Comparison of ENCODE assay signal across 8 cellular contexts in genomic region chr15:78149068-78149804, GRCh38. TPM values are rescaled to one million over a fixed set of nuclear protein-coding genes. Genes with fewer than 3 reads are reported as not detected.
A peak's percentile ranks its signal among the peaks of the same experiment; 100 is the strongest.
DNase-seq lines count a peak whose midpoint lies in the region; ATAC-seq and TF ChIP-seq lines count a peak whose summit lies in the region.

TSS of gene IDH3A (plus strand) at chr15:78149362. CDS start at chr15:78149404, 42 bp downstream.

- H3K9ac ChIP-seq in ES-I3 (ENCODE audit: low read depth, low read length) (peak within 1 kb of the TSS; percentile 86), H9 (ENCODE audit: extremely low read depth, insufficient read length, low read length) (peak within 1 kb of the TSS; percentile 57)

- H2BK15ac ChIP-seq in H9 (ENCODE audit: low read depth, low read length) = no peak within 1 kb of the TSS

- H3K9me3 ChIP-seq in ES-I3 (ENCODE audit: control insufficient read depth, insufficient read depth, low read length) = no peaks in the 10 kb centered on the region
- no peaks in the 10 kb centered on the region for H3K9me3 ChIP-seq in H9 (ENCODE audit: control insufficient read depth, low read depth, low read length)
- H3K9me3 ChIP-seq in MG63 = no peaks in the 10 kb centered on the region

- peak; percentile 97 for DNase-seq in H9
- DNase-seq in MG63 = peak; percentile 98
- DNase-seq in SHP77 (lab: John Stamatoyannopoulos, UW) = peak; percentile 87 to 93
- DNase-seq in activated effector memory CD4-positive, alpha-beta T cell treated with Interleukin-2 at 50 U/mL for 16 hours = peak; percentile 99
- peak; percentile 96 for DNase-seq in fibroblast of pulmonary artery (ENCODE audit: low read depth)
- DNase-seq in stimulated activated naive CD8-positive, alpha-beta T cell treated with anti-CD3 and anti-CD28 coated beads, Interleukin-15, Interleukin-2, amounts not matched to agents 100 U/mL and 50 U/mL, for 24 hours = peak; percentile 100

- TF ChIP-seq CTCF in H9 (conservative IDR thresholded peaks at IDR 0.05) (no peak), fibroblast of pulmonary artery (IDR thresholded peaks at IDR 0.05; ENCODE audit: low read length, missing control alignments) (no peak), nephron (IDR thresholded peaks at IDR 0.05; ENCODE audit: unreplicated experiment in 3 of 3) (no peak)

- H3K4me1 Mint-ChIP-seq in H9 (peaks cover 11 to 22% of the 10 kb centered on the region in 2 experiments), nephron (peaks cover 13% of the 10 kb centered on the region)

- H3K4ac ChIP-seq in H9 (ENCODE audit: low read depth, low read length) = no peak within 1 kb of the TSS

- H3K27me3 Mint-ChIP-seq in H9 (ENCODE audit: low read depth) (peaks cover 2% of the 10 kb centered on the region; the same call in 1 of the 2 replicates), nephron (ENCODE audit: low read depth) (no peaks in the 10 kb centered on the region)

- no peak within 1 kb of the TSS for H4K91ac ChIP-seq in H9 (ENCODE audit: insufficient read length, low read depth, low read length)

- no peaks in the 10 kb centered on the region; the same call in 1 of the 2 replicates for H3K27me3 ChIP-seq in H9 (ENCODE audit: insufficient read depth, low read length)
- no peaks in the 10 kb centered on the region for H3K27me3 ChIP-seq in MG63

- peaks cover 17% of the 10 kb centered on the region for H3K4me1 ChIP-seq in ES-I3 (ENCODE audit: insufficient read depth, low read length)
- no peaks in the 10 kb centered on the region for H3K4me1 ChIP-seq in H9 (ENCODE audit: insufficient read depth, low read length)

- peak; percentile 93 for ATAC-seq in stimulated activated naive CD8-positive, alpha-beta T cell treated with anti-CD3 and anti-CD28 coated beads, Interleukin-15, Interleukin-2, amounts not matched to agents 100 U/mL and 50 U/mL, for 24 hours

- H3K27ac Mint-ChIP-seq in H9 = peak within 1 kb of the TSS; percentile 24 to 95 (median 68); a peak in 4 of 7 replicates
- peak within 1 kb of the TSS; percentile 69 to 87 (median 87) for H3K27ac Mint-ChIP-seq in nephron

- H3K4me3 ChIP-seq in MG63 (peak within 1 kb of the TSS; percentile 81), fibroblast of pulmonary artery (replicated peaks; ENCODE audit: low read depth, low read length) (peak within 1 kb of the TSS; percentile 77)

- no peaks in the 10 kb centered on the region for H3K79me2 ChIP-seq in H9 (ENCODE audit: insufficient read depth, low read length)

- H3K36me3 Mint-ChIP-seq in H9 (ENCODE audit: insufficient read depth in 1 of 3, low read depth in 3 of 3) (peaks cover 0 to 5% (median 1%) of the 10 kb centered on the region in 3 experiments; a peak in 2 of 7 replicates), nephron (ENCODE audit: low read depth) (no peaks in the 10 kb centered on the region)

- no peak within 1 kb of the TSS for H3K56ac ChIP-seq in H9 (ENCODE audit: insufficient read length, low read depth, low read length)

- no peak within 1 kb of the TSS for H2AFZ ChIP-seq in H9 (ENCODE audit: low read length)

- H4K5ac ChIP-seq in H9 (ENCODE audit: insufficient read length, low read depth, low read length) = no peak within 1 kb of the TSS

- H2BK20ac ChIP-seq in H9 (ENCODE audit: low read depth, low read length, poor library complexity, severe bottlenecking) = no peak within 1 kb of the TSS

- H2BK120ac ChIP-seq in H9 (ENCODE audit: low read depth, low read length, poor library complexity, severe bottlenecking) = no peak within 1 kb of the TSS

- H3K18ac ChIP-seq in H9 (ENCODE audit: insufficient read length, low read depth, low read length) = no peak within 1 kb of the TSS

- H2AK5ac ChIP-seq in H9 (ENCODE audit: insufficient read length, low read length) = no peak within 1 kb of the TSS

- no CpG with 5 or more reads among the region's 79 CpGs for WGBS in H9 (ENCODE audit: extremely low coverage, insufficient read length, low lambda C conversion rate)

- no peak within 1 kb of the TSS for H2BK5ac ChIP-seq in H9 (ENCODE audit: insufficient read length, low read length)

- no peaks in the 10 kb centered on the region for H4K20me1 ChIP-seq in H9 (ENCODE audit: control insufficient read depth, insufficient read depth, insufficient read length)

- no peak within 1 kb of the TSS for H3T11ph ChIP-seq in H9 (ENCODE audit: low read length)

- peaks cover 3% of the 10 kb centered on the region for H3K23me2 ChIP-seq in H9 (ENCODE audit: insufficient read length, low read depth, low read length, poor library complexity, severe bottlenecking)

- no peak within 1 kb of the TSS for H3K27ac ChIP-seq in H9 (ENCODE audit: insufficient read length, low read depth, low read length)

- no peak within 1 kb of the TSS for H3K14ac ChIP-seq in H9 (ENCODE audit: insufficient read depth, low read length)

- no peak within 1 kb of the TSS for H2BK12ac ChIP-seq in H9 (ENCODE audit: insufficient read length, low read depth, low read length)

- H3K79me1 ChIP-seq in H9 (ENCODE audit: insufficient read depth, low read depth, low read length, poor library complexity, severe bottlenecking) = no peaks in the 10 kb centered on the region

- no peak within 1 kb of the TSS for H4K8ac ChIP-seq in H9 (replicated peaks; ENCODE audit: insufficient read length, low read depth, low read length)

- H3K4me3 Mint-ChIP-seq in H9 = peak within 1 kb of the TSS; percentile 94 to 95
- peak within 1 kb of the TSS; percentile 94 to 96 (median 95) for H3K4me3 Mint-ChIP-seq in nephron

- H3K36me3 ChIP-seq in ES-I3 (ENCODE audit: insufficient read depth, low read length) (no peaks in the 10 kb centered on the region), MG63 (peaks cover 2% of the 10 kb centered on the region)

- no peak within 1 kb of the TSS for H3K23ac ChIP-seq in H9 (ENCODE audit: insufficient read length, low read depth, low read length)

- peak within 1 kb of the TSS; percentile 78 for H3K4me2 ChIP-seq in H9 (ENCODE audit: insufficient read depth, insufficient read length, low read length)

- H3K9me3 Mint-ChIP-seq in H9 (no peaks in the 10 kb centered on the region; a peak in 1 of 5 replicates), nephron (no peaks in the 10 kb centered on the region)

RNA-seq across cellular contexts. Expression of gene IDH3A, which starts in this region (rescaled TPM):
- total RNA-seq in H9 (2021) = 38.9 and 40.2 TPM in 2 replicates
- total RNA-seq in MG63 (2014; rRNA removed; shearing (Covaris generic); ENCODE audit: low replicate concordance) = 67.3 and 87.9 TPM in 2 replicates
